ENCODE assay signal across 7 cellular contexts in genomic region chr17:64920026-64920418, GRCh38. TPM values are rescaled to one million over a fixed set of nuclear protein-coding genes. Genes with fewer than 3 reads are reported as not detected.
DNase-seq lines count a peak whose midpoint lies in the region; ATAC-seq and TF ChIP-seq lines count a peak whose summit lies in the region.

No MANE protein-coding gene starts in this region.

- H3K9me3 ChIP-seq in hepatocyte (ENCODE audit: low read depth) (no peaks in the 10 kb centered on the region), gastrocnemius medialis (no peaks in the 10 kb centered on the region)

- CTCF ChIA-PET in activated CD8-positive, alpha-beta T cell treated with anti-CD3 and anti-CD28 coated beads for 36 hours (lab: Charles Lee) = interaction anchor here (1.0 to 2.1 kb wide), 10 partner anchors 9 to 415 kb away, joined by 3 to 16 read pairs (median 4); partner anchors contain the start of gene RGS9

- DNase-seq in HT-29 (ENCODE audit: low spot score) (peak; percentile 28), hepatocyte (ENCODE audit: low spot score) (no peak), gastrocnemius medialis (peak in 1 of 2 donors; percentile 20)
- no peak for DNase-seq in activated CD8-positive, alpha-beta T cell treated with anti-CD3 and anti-CD28 coated beads for 36 hours

- peak overlapping the region; percentile 44 for H3K4me3 ChIP-seq in hepatocyte
- H3K4me3 ChIP-seq in gastrocnemius medialis = peak overlapping the region; percentile 64 to 97 (median 72)

- H3K27ac Mint-ChIP-seq in activated CD8-positive, alpha-beta T cell treated with anti-CD3 and anti-CD28 coated beads for 36 hours = peak overlapping the region; percentile 87

- peak overlapping the region; percentile 75 for H3K4me3 Mint-ChIP-seq in activated CD8-positive, alpha-beta T cell treated with anti-CD3 and anti-CD28 coated beads for 36 hours

- no peaks in the 10 kb centered on the region for H3K4me1 Mint-ChIP-seq in activated CD8-positive, alpha-beta T cell treated with anti-CD3 and anti-CD28 coated beads for 36 hours (ENCODE audit: low read depth)

- WGBS in hepatocyte (ENCODE audit: low lambda C conversion rate, missing lambda C conversion rate) = 82% methylated on average over 9 of the region's 9 CpGs

- intact Hi-C loops in activated CD8-positive, alpha-beta T cell treated with anti-CD3 and anti-CD28 coated beads for 36 hours (cut with micrococcal nuclease) = no loop called here
- intact Hi-C loops in gastrocnemius medialis (cut with DNase I; ENCODE audit: low total_unique reads) = loop anchor here (5.0 kb wide), 1 partner anchor 42 kb away; no protein-coding TSS in a partner anchor

- H3K4me1 ChIP-seq in hepatocyte (ENCODE audit: insufficient read depth) (peaks cover 3% of the 10 kb centered on the region), gastrocnemius medialis (no peaks in the 10 kb centered on the region)

- H3K27me3 ChIP-seq in hepatocyte = no peaks in the 10 kb centered on the region
- no peaks in the 10 kb centered on the region for H3K27me3 ChIP-seq in gastrocnemius medialis

- H3K27me3 Mint-ChIP-seq in activated CD8-positive, alpha-beta T cell treated with anti-CD3 and anti-CD28 coated beads for 36 hours = no peaks in the 10 kb centered on the region

- in situ Hi-C loops in gastrocnemius medialis (cut with MboI; ENCODE audit: low sequenced_read_pairs in 4 of 4) = no loop called here

- no peak for ATAC-seq in activated CD8-positive, alpha-beta T cell treated with anti-CD3 and anti-CD28 coated beads for 36 hours
- peak; percentile 4 to 9 for ATAC-seq in gastrocnemius medialis
- ATAC-seq in HG03571 (IDR thresholded peaks at IDR 0.05; ENCODE audit: unreplicated experiment) = no peak
- ATAC-seq in GM21360 (IDR thresholded peaks at IDR 0.05; ENCODE audit: unreplicated experiment) = no peak
- no peak for ATAC-seq in HG03432 (IDR thresholded peaks at IDR 0.05; ENCODE audit: unreplicated experiment)

- no peaks in the 10 kb centered on the region for H3K9me3 Mint-ChIP-seq in activated CD8-positive, alpha-beta T cell treated with anti-CD3 and anti-CD28 coated beads for 36 hours

- no peaks in the 10 kb centered on the region for H4K20me1 ChIP-seq in hepatocyte (ENCODE audit: insufficient read depth, poor library complexity, severe bottlenecking)

- no peak for TF ChIP-seq CTCF in activated CD8-positive, alpha-beta T cell treated with anti-CD3 and anti-CD28 coated beads for 36 hours (IDR thresholded peaks at IDR 0.05)
- TF ChIP-seq CTCF in hepatocyte (IDR thresholded peaks at IDR 0.05; ENCODE audit: poor library complexity) (no peak), gastrocnemius medialis (IDR thresholded peaks at IDR 0.05 in 4 of 5, conservative IDR thresholded peaks at IDR 0.05 in 1 of 5) (no peak)

- H3K79me2 ChIP-seq in hepatocyte = peaks cover 10% of the 10 kb centered on the region

- peak overlapping the region; percentile 92 for H3K27ac ChIP-seq in hepatocyte
- H3K27ac ChIP-seq in gastrocnemius medialis = peak overlapping the region; percentile 89 to 97 (median 96)

- peak overlapping the region; percentile 95 for H2AFZ ChIP-seq in hepatocyte

- H3K36me3 ChIP-seq in hepatocyte (replicated peaks; ENCODE audit: insufficient read depth, low read depth) = no peaks in the 10 kb centered on the region
- H3K36me3 ChIP-seq in gastrocnemius medialis = no peaks in the 10 kb centered on the region

- H3K4me2 ChIP-seq in hepatocyte = peak overlapping the region; percentile 75

- POLR2A ChIA-PET in activated CD8-positive, alpha-beta T cell treated with anti-CD3 and anti-CD28 coated beads for 36 hours (lab: Charles Lee) = interaction anchor here (0.8 to 0.9 kb wide), 2 partner anchors 99 to 180 kb away, joined by 3 read pairs; no protein-coding TSS in a partner anchor

- no peak for TF ChIP-seq POLR2A in gastrocnemius medialis (IDR thresholded peaks at IDR 0.05)

- H3K36me3 Mint-ChIP-seq in activated CD8-positive, alpha-beta T cell treated with anti-CD3 and anti-CD28 coated beads for 36 hours (ENCODE audit: low read depth) = peaks cover 2% of the 10 kb centered on the region

- no peaks in the 10 kb centered on the region for H3K9me2 ChIP-seq in hepatocyte (replicated peaks; ENCODE audit: insufficient read depth)

RNA-seq across cellular contexts. Expression of gene LRRC37A3, which starts 0.7 kb away (rescaled TPM):
- 0.86 and 5.5 TPM in 2 replicates for total RNA-seq in HT-29 (2014; rRNA removed; shearing (Covaris generic))
- total RNA-seq in activated CD8-positive, alpha-beta T cell treated with anti-CD3 and anti-CD28 coated beads for 36 hours = 1 to 10 TPM; 4.3 to 4.8 TPM
- 7.2 and 9.0 TPM in 2 replicates for total RNA-seq in hepatocyte
- 4.3 and 8.4 TPM in 2 replicates for polyA plus RNA-seq in hepatocyte
- 1 to 10 TPM in 3 of 4 donors, under 1 TPM in 1; 0.95 to 2.1 (median 1.8) TPM for total RNA-seq in gastrocnemius medialis

Comparison
In these comparisons a context has a peak if more than half of its experiments do, and no peak if none do; other contexts are left out.
1. ATAC-seq: peak in gastrocnemius medialis (2 of 2); none in activated CD8-positive, alpha-beta T cell treated with anti-CD3 and anti-CD28 coated beads for 36 hours (single experiment), HG03571 (single experiment), GM21360 (single experiment) and HG03432 (single experiment).